Comparison of ENCODE assay signal across 8 cellular contexts in the genomic region with DNA sequence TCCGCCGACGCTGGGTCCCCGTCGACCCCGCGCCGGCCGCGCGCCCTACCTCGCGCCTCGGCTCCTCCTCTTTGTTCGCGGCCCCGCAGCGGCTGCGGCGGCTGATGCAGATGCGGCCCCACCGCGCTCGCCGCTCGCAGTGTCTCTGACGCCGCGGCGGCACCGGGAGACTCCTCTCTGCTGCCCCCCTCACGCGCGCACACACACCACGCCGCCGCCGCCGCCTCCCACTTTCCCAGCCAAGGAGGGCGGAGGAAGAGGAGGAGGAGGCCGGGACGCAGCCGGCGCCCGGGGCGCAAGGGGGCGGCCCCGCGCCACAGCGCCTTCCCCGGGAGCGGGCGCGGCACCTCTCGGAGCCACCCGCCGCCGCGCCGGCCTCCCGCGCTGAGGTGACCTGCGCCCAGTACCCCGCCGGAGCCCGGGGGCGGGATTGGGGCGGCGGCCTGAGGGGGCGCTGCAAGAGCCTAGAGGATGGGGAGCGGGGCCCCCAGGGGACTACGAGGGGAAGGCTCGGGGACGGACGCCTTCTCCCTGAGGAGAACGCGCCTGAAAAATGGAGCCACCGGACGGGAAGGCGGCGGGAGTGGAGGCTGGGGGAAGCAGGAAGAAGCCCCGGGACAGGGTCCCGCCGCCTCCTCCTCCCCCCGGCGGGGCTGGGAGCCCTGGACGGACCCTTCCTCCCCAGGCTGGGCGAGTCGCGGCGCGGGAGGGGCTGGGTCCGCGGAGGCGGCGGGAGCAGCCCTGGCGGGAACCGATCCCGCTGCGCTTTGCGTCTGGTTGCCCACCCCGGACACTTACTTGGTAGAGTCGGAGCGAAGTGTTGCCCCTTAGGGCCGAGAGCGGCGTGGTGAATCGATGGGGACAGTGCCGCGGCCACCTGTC. TPM values are rescaled to one million over a fixed set of nuclear protein-coding genes. Genes with fewer than 3 reads are reported as not detected.
DNase-seq lines count a peak whose midpoint lies in the region; ATAC-seq and TF ChIP-seq lines count a peak whose summit lies in the region.

A gene (minus strand): TSS at position 147 of the 882 bp plus-strand sequence. CDS start 1,744 bp downstream, outside the sequence.

- H3K9me3 Mint-ChIP-seq in CD4-positive, alpha-beta T cell, result no peaks in the 10 kb centered on the region
- no peaks in the 10 kb centered on the region for H3K9me3 Mint-ChIP-seq in natural killer cell treated with Interleukin-12 subunit alpha and Interleukin-12 subunit beta and Interleukin-15 and Interleukin-18, amount 100 ng/mL, for 72 hours
- peaks cover 1% of the 10 kb centered on the region for H3K9me3 Mint-ChIP-seq in type B pancreatic cell

- no peaks in the 10 kb centered on the region for H3K9me3 ChIP-seq in CD4-positive, alpha-beta T cell (ENCODE audit: control insufficient read depth, low read length)

- H3K27me3 ChIP-seq in CD4-positive, alpha-beta T cell (ENCODE audit: control insufficient read depth, insufficient read depth, low read length), result peaks cover 44% of the 10 kb centered on the region

- POLR2A ChIA-PET in CD4-positive, alpha-beta T cell (lab: Charles Lee), result no interaction called here

- ATAC-seq in CD4-positive, alpha-beta T cell (ENCODE audit: poor library complexity), result peak; percentile 43
- ATAC-seq in GM18868 (IDR thresholded peaks at IDR 0.05; ENCODE audit: unreplicated experiment) (peak; percentile 52), HG03045 (IDR thresholded peaks at IDR 0.05; ENCODE audit: unreplicated experiment) (peak; percentile 75)
- peak; percentile 76 to 82 for ATAC-seq in natural killer cell treated with Interleukin-12 subunit alpha and Interleukin-12 subunit beta and Interleukin-15 and Interleukin-18, amount 100 ng/mL, for 72 hours

- no peak within 1 kb of the TSS for H3K27ac ChIP-seq in CD4-positive, alpha-beta T cell (ENCODE audit: low read depth, low read length)

- H3K27me3 Mint-ChIP-seq in CD4-positive, alpha-beta T cell, result peaks cover 65% of the 10 kb centered on the region
- peaks cover 24 to 49% of the 10 kb centered on the region in 2 donors for H3K27me3 Mint-ChIP-seq in natural killer cell treated with Interleukin-12 subunit alpha and Interleukin-12 subunit beta and Interleukin-15 and Interleukin-18, amount 100 ng/mL, for 72 hours
- H3K27me3 Mint-ChIP-seq in type B pancreatic cell, result no peaks in the 10 kb centered on the region

- peaks cover 4% of the 10 kb centered on the region for H3K4me1 Mint-ChIP-seq in CD4-positive, alpha-beta T cell (ENCODE audit: low read depth)
- peaks cover 0 to 3% of the 10 kb centered on the region in 2 donors for H3K4me1 Mint-ChIP-seq in natural killer cell treated with Interleukin-12 subunit alpha and Interleukin-12 subunit beta and Interleukin-15 and Interleukin-18, amount 100 ng/mL, for 72 hours (ENCODE audit: low read depth in 2 of 2)
- peaks cover 43% of the 10 kb centered on the region for H3K4me1 Mint-ChIP-seq in type B pancreatic cell (ENCODE audit: unreplicated experiment)

- H3K4me3 ChIP-seq in fibroblast of villous mesenchyme (ENCODE audit: low read depth, low read length), result peak within 1 kb of the TSS; percentile 96

- H3K36me3 Mint-ChIP-seq in CD4-positive, alpha-beta T cell (ENCODE audit: low read depth), result no peaks in the 10 kb centered on the region
- H3K36me3 Mint-ChIP-seq in natural killer cell treated with Interleukin-12 subunit alpha and Interleukin-12 subunit beta and Interleukin-15 and Interleukin-18, amount 100 ng/mL, for 72 hours, result no peaks in the 10 kb centered on the region
- H3K36me3 Mint-ChIP-seq in type B pancreatic cell, result peaks cover 9% of the 10 kb centered on the region

- CTCF ChIA-PET in CD4-positive, alpha-beta T cell (lab: Charles Lee), result no interaction called here

- no peak for TF ChIP-seq CTCF in CD4-positive, alpha-beta T cell (IDR thresholded peaks at IDR 0.05)
- TF ChIP-seq CTCF in fibroblast of villous mesenchyme (IDR thresholded peaks at IDR 0.05; ENCODE audit: insufficient read depth, low read depth, low read length) (peak; percentile 10), type B pancreatic cell (conservative IDR thresholded peaks at IDR 0.05) (peak; percentile 60)

- intact Hi-C loops in CD4-positive, alpha-beta T cell (cut with DNase I, micrococcal nuclease), result no loop called here

- DNase-seq in CD4-positive, alpha-beta T cell, result no peak
- DNase-seq in NCI-H2227 (lab: John Stamatoyannopoulos, UW; ENCODE audit: unreplicated experiment) (peak; percentile 76), activated T-cell treated with anti-CD3 and anti-CD28 coated beads for 48 hours (ENCODE audit: low read depth) (peak; percentile 29), fibroblast of villous mesenchyme (ENCODE audit: low read depth) (peak; percentile 94), type B pancreatic cell (ENCODE audit: extremely low spot score, unreplicated experiment) (peak; percentile 84)
- DNase-seq in natural killer cell treated with Interleukin-12 subunit alpha and Interleukin-12 subunit beta and Interleukin-15 and Interleukin-18, amount 100 ng/mL, for 72 hours (ENCODE audit: low spot score), result peak; percentile 65

- no peak within 1 kb of the TSS for H3K27ac Mint-ChIP-seq in CD4-positive, alpha-beta T cell
- H3K27ac Mint-ChIP-seq in natural killer cell treated with Interleukin-12 subunit alpha and Interleukin-12 subunit beta and Interleukin-15 and Interleukin-18, amount 100 ng/mL, for 72 hours, result no peak within 1 kb of the TSS
- H3K27ac Mint-ChIP-seq in type B pancreatic cell, result peak within 1 kb of the TSS; percentile 88

- peak within 1 kb of the TSS; percentile 68 for H3K4me3 Mint-ChIP-seq in CD4-positive, alpha-beta T cell
- peak within 1 kb of the TSS; percentile 67 for H3K4me3 Mint-ChIP-seq in natural killer cell treated with Interleukin-12 subunit alpha and Interleukin-12 subunit beta and Interleukin-15 and Interleukin-18, amount 100 ng/mL, for 72 hours
- H3K4me3 Mint-ChIP-seq in type B pancreatic cell, result peak within 1 kb of the TSS; percentile 95

RNA-seq across cellular contexts. Expression of the gene that starts here (rescaled TPM):
- under 1 TPM in 1 of 2 experiments, not detected in 1; 0.25 TPM for total RNA-seq in CD4-positive, alpha-beta T cell
- total RNA-seq in fibroblast of villous mesenchyme, result 29.3 and 41.9 TPM in 2 replicates
- total RNA-seq in natural killer cell treated with Interleukin-12 subunit alpha and Interleukin-12 subunit beta and Interleukin-15 and Interleukin-18, amount 100 ng/mL, for 72 hours, result 1 to 10 TPM in 1 of 2 donors, under 1 TPM in 1; 0.64 to 1.3 TPM
- total RNA-seq in type B pancreatic cell (ENCODE audit: low replicate concordance), result 18.8 and 21.6 TPM in 2 replicates

Comparison
In these comparisons a context has a peak if more than half of its experiments do, and no peak if none do; other contexts are left out.
1. Peak in ATAC-seq in CD4-positive, alpha-beta T cell; RNA of the gene not detected or under 1 TPM.
2. DNase-seq: peak in NCI-H2227 (single experiment), activated T-cell treated with anti-CD3 and anti-CD28 coated beads for 48 hours (single experiment), fibroblast of villous mesenchyme (single experiment), natural killer cell treated with Interleukin-12 subunit alpha and Interleukin-12 subunit beta and Interleukin-15 and Interleukin-18, amount 100 ng/mL, for 72 hours (single experiment) and type B pancreatic cell (single experiment); none in CD4-positive, alpha-beta T cell (0 of 10).
3. Peak in every context shown above with its lines, with median percentiles within 50 percentile points of each other: ATAC-seq and H3K4me3 Mint-ChIP-seq.